ENCODE assay signal across 2 cellular contexts in the genomic region with DNA sequence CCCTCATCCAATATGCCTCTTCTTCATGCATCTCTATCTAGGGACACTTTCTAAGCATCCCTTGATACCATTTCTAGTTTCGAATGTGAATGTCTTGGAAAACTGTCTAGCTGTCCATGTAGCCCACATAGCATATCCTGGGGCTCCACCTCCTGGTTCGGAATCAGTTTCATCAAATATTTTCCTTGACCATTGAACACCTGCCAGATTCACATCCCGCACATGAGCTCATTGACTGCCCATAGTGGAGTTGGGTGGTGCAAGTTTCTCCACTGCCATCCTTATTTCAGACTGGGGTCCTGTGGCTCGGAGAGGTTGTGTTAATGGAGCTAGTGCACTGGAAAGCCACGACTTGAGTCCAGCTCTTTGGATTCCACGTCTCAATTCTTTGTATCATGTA.
TF ChIP-seq lines count a peak whose summit lies in the region.

No MANE protein-coding gene starts in this region.

TF ChIP-seq in A549, 52 proteins besides CTCF, POLR2A, EP300 and RAD21:
- TF ChIP-seq HOXB5 (CRISPR knock-in tag; IDR thresholded peaks at IDR 0.05), result no peak
- no peak for TF ChIP-seq JUNB (IDR thresholded peaks at IDR 0.05)
- peak; percentile 29; the same call in 1 of the 3 replicates for TF ChIP-seq SMC3 (IDR thresholded peaks at IDR 0.05)

TF ChIP-seq in endothelial cell of umbilical vein, 7 proteins besides CTCF, POLR2A, EP300 and RAD21:
- TF ChIP-seq, protein P1, sequence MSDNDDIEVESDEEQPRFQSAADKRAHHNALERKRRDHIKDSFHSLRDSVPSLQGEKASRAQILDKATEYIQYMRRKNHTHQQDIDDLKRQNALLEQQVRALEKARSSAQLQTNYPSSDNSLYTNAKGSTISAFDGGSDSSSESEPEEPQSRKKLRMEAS (IDR thresholded peaks at IDR 0.05; ENCODE audit: insufficient read depth, insufficient read length), result no peak
